ENCODE assay signal across 8 cellular contexts in genomic region chr2:218216674-218217365, GRCh38. TPM values are rescaled to one million over a fixed set of nuclear protein-coding genes. Genes with fewer than 3 reads are reported as not detected.
A peak's percentile ranks its signal among the peaks of the same experiment; 100 is the strongest.
DNase-seq lines count a peak whose midpoint lies in the region; TF ChIP-seq lines count a peak whose summit lies in the region.

Gene ARPC2, plus strand, starts transcription at chr2:218217189. Its CDS starts 282 bp downstream, at chr2:218217471.

- H3K9me2 ChIP-seq in SK-N-SH = no peaks in the 10 kb centered on the region

- peak within 1 kb of the TSS; percentile 93 for H3K4me3 Mint-ChIP-seq in HFFc6

- TF ChIP-seq CTCF in HFFc6 (IDR thresholded peaks at IDR 0.05) (no peak), NB4 (IDR thresholded peaks at IDR 0.05; ENCODE audit: low read depth, low read length) (no peak), SK-N-SH (IDR thresholded peaks at IDR 0.05) (no peak), neutrophil (IDR thresholded peaks at IDR 0.05) (peak; percentile 77), subcutaneous adipose tissue (IDR thresholded peaks at IDR 0.05; ENCODE audit: low read depth) (no peak)

- H3F3A ChIP-seq in SK-N-SH (replicated peaks; ENCODE audit: insufficient read depth) = peaks cover 8% of the 10 kb centered on the region

- peak within 1 kb of the TSS; percentile 98 for H2AFZ ChIP-seq in SK-N-SH (ENCODE audit: low read depth)

- H4K20me1 ChIP-seq in SK-N-SH (ENCODE audit: insufficient read depth) = peaks cover 40% of the 10 kb centered on the region

- H3K27ac ChIP-seq in SK-N-SH (ENCODE audit: low read depth in 2 of 2, low read length in 1 of 2) (peak within 1 kb of the TSS; percentile 87 to 94), neutrophil (peak within 1 kb of the TSS; percentile 93)

- peaks cover 53% of the 10 kb centered on the region for H3K79me2 ChIP-seq in SK-N-SH (ENCODE audit: insufficient read depth)

- TF ChIP-seq EP300 in SK-N-SH (IDR thresholded peaks at IDR 0.05; ENCODE audit: borderline replicate concordance in 1 of 2, low read depth in 1 of 2, low read length in 1 of 2) = no peak; a peak in 1 of 4 replicates

- peak within 1 kb of the TSS; percentile 86 for H3K4me2 ChIP-seq in SK-N-SH

- H3K4me1 ChIP-seq in SK-N-SH (ENCODE audit: control insufficient read depth in 1 of 2, insufficient read depth in 2 of 2, low read depth in 1 of 2, low read length in 1 of 2) = peaks cover 20 to 23% of the 10 kb centered on the region in 2 experiments; a peak in 3 of 4 replicates
- peaks cover 40 to 55% of the 10 kb centered on the region in 2 experiments for H3K4me1 ChIP-seq in neutrophil (ENCODE audit: control insufficient read depth in 1 of 2, insufficient read depth in 1 of 2, low read depth in 1 of 2, low read length in 1 of 2)

- H3K36me3 ChIP-seq in SK-N-SH (replicated peaks in 1 of 2; ENCODE audit: control insufficient read depth in 1 of 2, insufficient read depth in 2 of 2, low read length in 1 of 2) (peaks cover 16 to 17% of the 10 kb centered on the region in 2 experiments), neutrophil (peaks cover 13% of the 10 kb centered on the region)

- peaks cover 44% of the 10 kb centered on the region for H3K4me1 Mint-ChIP-seq in HFFc6 (ENCODE audit: low read depth)

- peak within 1 kb of the TSS; percentile 96 for H3K9ac ChIP-seq in SK-N-SH

- no peak for TF ChIP-seq RAD21 in SK-N-SH (IDR thresholded peaks at IDR 0.05; ENCODE audit: low read length)

- POLR2A ChIA-PET in SK-N-SH (lab: Yijun Ruan, JAX) = interaction anchor here (0.7 to 1.3 kb wide), 4 partner anchors 12 to 1033 kb away, joined by 3 to 6 read pairs (median 3); no protein-coding TSS in a partner anchor

- 2% methylated on average over 17 of the region's 60 CpGs for WGBS in SK-N-SH (ENCODE audit: low lambda C conversion rate)

- no peaks in the 10 kb centered on the region for H3K27me3 ChIP-seq in SK-N-SH (ENCODE audit: insufficient read depth)
- no peaks in the 10 kb centered on the region for H3K27me3 ChIP-seq in neutrophil

- peak within 1 kb of the TSS; percentile 95 for H3K27ac Mint-ChIP-seq in HFFc6

- H3K9me3 Mint-ChIP-seq in HFFc6 = no peaks in the 10 kb centered on the region

- H3K9me3 ChIP-seq in SK-N-SH (no peaks in the 10 kb centered on the region), neutrophil (no peaks in the 10 kb centered on the region)

- CTCF ChIA-PET in SK-N-SH (lab: Yijun Ruan, JAX) = interaction anchor here (0.6 to 1.0 kb wide), 2 partner anchors 29 to 637 kb away, joined by 3 read pairs; no protein-coding TSS in a partner anchor

- DNase-seq in GM04503 (ENCODE audit: low read depth) (peak; percentile 63), HFFc6 (peak; percentile 90), NB4 (ENCODE audit: low read depth) (peak; percentile 99), SK-N-SH (peak; percentile 97), germinal center (ENCODE audit: low spot score) (peak; percentile 94)
- peak; percentile 93 for DNase-seq in activated naive CD4-positive, alpha-beta T cell treated with anti-CD3 and anti-CD28 coated beads, Interleukin-2, amount 50 U/mL, for 16 hours

- peaks cover 4% of the 10 kb centered on the region for H3K27me3 Mint-ChIP-seq in HFFc6 (ENCODE audit: insufficient read depth)

- peak; percentile 70 for TF ChIP-seq POLR2A in NB4 (IDR thresholded peaks at IDR 0.05; ENCODE audit: extremely low read depth, insufficient read length)

- H3K36me3 Mint-ChIP-seq in HFFc6 (ENCODE audit: low read depth) = peaks cover 32% of the 10 kb centered on the region

- H3K4me3 ChIP-seq in NB4 (ENCODE audit: low read depth, low read length) = peak within 1 kb of the TSS; percentile 98
- H3K4me3 ChIP-seq in SK-N-SH (ENCODE audit: low read depth in 2 of 2, low read length in 1 of 2) = peak within 1 kb of the TSS; percentile 83 to 94
- peak within 1 kb of the TSS; percentile 61 to 93 for H3K4me3 ChIP-seq in neutrophil (ENCODE audit: low read depth in 1 of 2, low read length in 1 of 2)

TF ChIP-seq in SK-N-SH, 30 proteins besides CTCF, POLR2A, EP300 and RAD21 (continues in another document):
- TF ChIP-seq ZBTB33 (IDR thresholded peaks at IDR 0.05; ENCODE audit: borderline replicate concordance, low read depth) (no peak), RCOR1 (IDR thresholded peaks at IDR 0.05; ENCODE audit: low read length) (no peak; the same call in 1 of the 2 replicates), GATA2 (CRISPR knock-in tag; IDR thresholded peaks at IDR 0.05) (no peak), SMC3 (IDR thresholded peaks at IDR 0.05; ENCODE audit: low read depth, low read length) (no peak), PBX3 (IDR thresholded peaks at IDR 0.05) (no peak), USF1 (IDR thresholded peaks at IDR 0.05; ENCODE audit: borderline replicate concordance, low read depth) (no peak), MEF2A (IDR thresholded peaks at IDR 0.05; ENCODE audit: borderline replicate concordance, low read depth) (no peak), JUND (IDR thresholded peaks at IDR 0.05) (no peak), NRF1 (IDR thresholded peaks at IDR 0.05; ENCODE audit: low read depth, low read length) (peak; percentile 97), GABPA (IDR thresholded peaks at IDR 0.05; ENCODE audit: low read depth) (peak; percentile 84), TEAD4 (IDR thresholded peaks at IDR 0.05; ENCODE audit: borderline replicate concordance, insufficient read depth) (no peak), MXI1 (IDR thresholded peaks at IDR 0.05; ENCODE audit: low read depth, low read length) (peak; percentile 75; the same call in 1 of the 2 replicates), NFIC (IDR thresholded peaks at IDR 0.05; ENCODE audit: borderline replicate concordance) (no peak), TAF1 (IDR thresholded peaks at IDR 0.05; ENCODE audit: borderline replicate concordance, low read depth, low read length) (peak; percentile 77), FOXJ3 (CRISPR knock-in tag; IDR thresholded peaks at IDR 0.05) (no peak), MAX (IDR thresholded peaks at IDR 0.05; ENCODE audit: low read depth) (peak; percentile 70; the same call in 1 of the 2 replicates), CHD2 (IDR thresholded peaks at IDR 0.05; ENCODE audit: low read length, partially characterized antibody) (peak; percentile 60), RFX5 (IDR thresholded peaks at IDR 0.05; ENCODE audit: low read length) (no peak), RXRA (IDR thresholded peaks at IDR 0.05; ENCODE audit: borderline replicate concordance, low read depth) (no peak)

RNA-seq across cellular contexts. Expression of gene ARPC2, which starts in this region (rescaled TPM):
- total RNA-seq in HFFc6 (2021; fragmentation: NEBNext Ultra II Directional; extraction: Animal tissue kit (Norgen Biotek cat#: 25700)) = 100 to 1,000 TPM; 458 to 516 (median 500) TPM
- 319 and 387 TPM in 2 replicates for polyA plus RNA-seq in SK-N-SH (2012; rRNA removed)
- 392 and 457 TPM in 2 replicates for polyA plus RNA-seq in SK-N-SH (2012; cell fraction: cytosol; rRNA removed)
- polyA plus RNA-seq in SK-N-SH (2012; cell fraction: nucleus; rRNA removed) = 156 and 201 TPM in 2 replicates
- total RNA-seq in subcutaneous adipose tissue = 100 to 1,000 TPM; 273 to 501 (median 341) TPM

Comparison
In these comparisons a context has a peak if more than half of its experiments do, and no peak if none do; other contexts are left out.
1. Peak in every context shown above with its lines: DNase-seq, H3K4me3 ChIP-seq and H3K27ac ChIP-seq.